In genomic region chr6:165986647-165987482, GRCh38 we compare ENCODE assay signal across 10 cellular contexts.
DNase-seq lines count a peak whose midpoint lies in the region; ATAC-seq and TF ChIP-seq lines count a peak whose summit lies in the region.
"Had no signal": no experiment of that assay in that cellular context is flagged by ENCODE, and none has a peak within 500 bp of the region (broad histone marks: within the 10 kb centered on the region; RNA-seq: fewer than 3 reads in every experiment).

No MANE protein-coding gene starts in this region.

- no peaks in the 10 kb centered on the region for H3K27me3 ChIP-seq in DND-41 (ENCODE audit: insufficient read depth, low read length, poor library complexity)

- DNase-seq in DND-41 (peak; percentile 94), RPMI8226 (peak; percentile 29), glutamatergic neuron (peak; percentile 39), progenitor cell of endocrine pancreas (ENCODE audit: low spot score, unreplicated experiment) (no peak)
- no peak for DNase-seq in stimulated activated CD4-positive, alpha-beta T cell treated with anti-CD3 and anti-CD28 coated beads, Interleukin-2, amount 100 ng/mL, for 24 hours
- DNase-seq in NK-92 treated with Interleukin-12 subunit alpha and Interleukin-12 subunit beta, amount 100 ng/mL, for 24 hours (lab: John Stamatoyannopoulos, UW) = no peak
- DNase-seq: activated naive CD4-positive, alpha-beta T cell; left colon had no signal

- H3K9ac ChIP-seq in DND-41 (ENCODE audit: low read depth, low read length) = peak overlapping the region; percentile 50

- H3K79me2 ChIP-seq in DND-41 (ENCODE audit: insufficient read depth, low read length) = no peaks in the 10 kb centered on the region

- H3K36me3 Mint-ChIP-seq in glutamatergic neuron (ENCODE audit: unreplicated experiment) = no peaks in the 10 kb centered on the region
- no peaks in the 10 kb centered on the region for H3K36me3 Mint-ChIP-seq in progenitor cell of endocrine pancreas (ENCODE audit: insufficient read depth)
- no peaks in the 10 kb centered on the region for H3K36me3 Mint-ChIP-seq in activated T-helper 17 cell treated with anti-CD3 and anti-CD28 coated beads, Interleukin-2, amount 50 U/mL, for 72 hours (ENCODE audit: low read depth)

- H3K4me1 ChIP-seq in DND-41 (ENCODE audit: insufficient read depth, low read length) = peaks cover 42% of the 10 kb centered on the region

- peaks cover 32% of the 10 kb centered on the region for H3K27me3 Mint-ChIP-seq in glutamatergic neuron (ENCODE audit: unreplicated experiment)
- H3K27me3 Mint-ChIP-seq in progenitor cell of endocrine pancreas = peaks cover 97% of the 10 kb centered on the region
- peaks cover 45% of the 10 kb centered on the region for H3K27me3 Mint-ChIP-seq in activated T-helper 17 cell treated with anti-CD3 and anti-CD28 coated beads, Interleukin-2, amount 50 U/mL, for 72 hours

- H3K9me3 Mint-ChIP-seq in glutamatergic neuron (ENCODE audit: unreplicated experiment) = peaks cover 5% of the 10 kb centered on the region
- H3K9me3 Mint-ChIP-seq in progenitor cell of endocrine pancreas (ENCODE audit: low read depth) = no peaks in the 10 kb centered on the region
- no peaks in the 10 kb centered on the region for H3K9me3 Mint-ChIP-seq in activated T-helper 17 cell treated with anti-CD3 and anti-CD28 coated beads, Interleukin-2, amount 50 U/mL, for 72 hours

- H3K4me2 ChIP-seq in DND-41 (ENCODE audit: insufficient read depth, low read length) = peak overlapping the region; percentile 72

- H3K36me3 ChIP-seq in DND-41 (ENCODE audit: insufficient read depth, low read length) = no peaks in the 10 kb centered on the region

- H3K27ac ChIP-seq in DND-41 (ENCODE audit: low read length) = peak overlapping the region; percentile 90

- TF ChIP-seq CTCF in DND-41 (IDR thresholded peaks at IDR 0.05; ENCODE audit: borderline replicate concordance, extremely low read depth, low read length, poor library complexity, severe bottlenecking) = no peak
- no peak for TF ChIP-seq CTCF in glutamatergic neuron (IDR thresholded peaks at IDR 0.05; ENCODE audit: partially characterized antibody, unreplicated experiment)
- no peak for TF ChIP-seq CTCF in progenitor cell of endocrine pancreas (IDR thresholded peaks at IDR 0.05; ENCODE audit: unreplicated experiment)

- peaks cover 2% of the 10 kb centered on the region for H3K9me3 ChIP-seq in DND-41 (ENCODE audit: insufficient read depth, low read length, severe bottlenecking)

- ATAC-seq in DND-41 (ENCODE audit: insufficient read depth, low read depth) (peak; percentile 88), GM19035 (IDR thresholded peaks at IDR 0.05; ENCODE audit: unreplicated experiment) (no peak)
- no peak for ATAC-seq in activated T-helper 17 cell treated with anti-CD3 and anti-CD28 coated beads, Interleukin-2, amount 50 U/mL, for 72 hours (replicated peaks)
- ATAC-seq: left colon had no signal

- no peak overlapping the region for H3K27ac Mint-ChIP-seq in glutamatergic neuron (ENCODE audit: unreplicated experiment)
- H3K27ac Mint-ChIP-seq in progenitor cell of endocrine pancreas = no peak overlapping the region
- H3K27ac Mint-ChIP-seq in activated T-helper 17 cell treated with anti-CD3 and anti-CD28 coated beads, Interleukin-2, amount 50 U/mL, for 72 hours = no peak overlapping the region

- peak overlapping the region in 1 of 2 experiments; percentile 50; a peak in 2 of 4 replicates for H3K4me3 ChIP-seq in DND-41 (ENCODE audit: low read depth in 1 of 2, low read length in 2 of 2)

- H4K20me1 ChIP-seq in DND-41 (ENCODE audit: insufficient read depth, low read length) = no peaks in the 10 kb centered on the region

- H3K4me3 Mint-ChIP-seq in glutamatergic neuron (ENCODE audit: unreplicated experiment) (peak overlapping the region; percentile 90), progenitor cell of endocrine pancreas (ENCODE audit: low read depth) (peak overlapping the region; percentile 71)
- no peak overlapping the region for H3K4me3 Mint-ChIP-seq in activated T-helper 17 cell treated with anti-CD3 and anti-CD28 coated beads, Interleukin-2, amount 50 U/mL, for 72 hours

- H3K4me1 Mint-ChIP-seq in glutamatergic neuron (ENCODE audit: low read depth, unreplicated experiment) (peaks cover 15% of the 10 kb centered on the region), progenitor cell of endocrine pancreas (ENCODE audit: low read depth) (peaks cover 10% of the 10 kb centered on the region)
- H3K4me1 Mint-ChIP-seq in activated T-helper 17 cell treated with anti-CD3 and anti-CD28 coated beads, Interleukin-2, amount 50 U/mL, for 72 hours = no peaks in the 10 kb centered on the region

- peak overlapping the region; percentile 46 for H2AFZ ChIP-seq in DND-41 (ENCODE audit: low read depth, low read length)

Comparison
In these comparisons a context has a peak if more than half of its experiments do, and no peak if none do; other contexts are left out.
1. DNase-seq: peak in DND-41 (single experiment), RPMI8226 (single experiment) and glutamatergic neuron (single experiment); none in progenitor cell of endocrine pancreas (single experiment), stimulated activated CD4-positive, alpha-beta T cell treated with anti-CD3 and anti-CD28 coated beads, Interleukin-2, amount 100 ng/mL, for 24 hours (0 of 2) and NK-92 treated with Interleukin-12 subunit alpha and Interleukin-12 subunit beta, amount 100 ng/mL, for 24 hours (single experiment).